In genomic region chr7:135877799-135878198, GRCh38 we compare ENCODE assay signal across 1 cellular context.
TF ChIP-seq lines count a peak whose summit lies in the region.

No MANE protein-coding gene starts in this region.

TF ChIP-seq in K562, 482 proteins besides CTCF, POLR2A, EP300 and RAD21 (continued from another document):
- TF ChIP-seq CEBPG (CRISPR knock-in tag; IDR thresholded peaks at IDR 0.05): no peak
- peak; percentile 51 to 92; a peak in 3 of 4 replicates for TF ChIP-seq CEBPG (tag; conservative IDR thresholded peaks at IDR 0.05 in 1 of 2, IDR thresholded peaks at IDR 0.05 in 1 of 2)
TF ChIP-seq in K562: peak in this region for 8.
